In the genomic region with DNA sequence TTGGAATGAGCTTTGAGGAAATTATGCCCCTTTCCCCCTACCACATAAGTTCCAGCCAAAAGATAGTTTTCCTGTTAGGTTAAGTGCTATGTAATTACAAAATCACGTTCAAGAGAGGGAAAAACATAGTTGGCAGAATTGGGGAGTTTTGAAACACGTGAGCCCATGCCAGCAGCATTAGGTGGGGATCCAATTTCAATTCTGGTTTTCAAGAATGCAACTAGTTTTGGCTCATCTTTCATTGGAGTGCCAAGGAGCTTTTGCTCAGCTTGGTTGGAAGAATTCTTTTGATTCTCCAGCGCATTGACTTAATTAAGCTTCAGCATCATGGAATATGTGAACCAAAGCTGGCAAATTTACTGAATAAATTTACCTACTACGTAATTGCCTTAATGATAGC, we compare ENCODE assay signal across 25 cellular contexts.
DNase-seq lines count a peak whose midpoint lies in the region; ATAC-seq and TF ChIP-seq lines count a peak whose summit lies in the region.
"Had no signal": no experiment of that assay in that cellular context is flagged by ENCODE, and none has a peak within 500 bp of the region (broad histone marks: within the 10 kb centered on the region; RNA-seq: fewer than 3 reads in every experiment).

No MANE protein-coding gene starts in this region.

- H3K27me3 Mint-ChIP-seq in activated T-cell treated with anti-CD3 and anti-CD28 coated beads, Interleukin-2, amount 50 U/mL, for 72 hours (ENCODE audit: low read depth): no peaks in the 10 kb centered on the region
- H3K27me3 Mint-ChIP-seq: B cell had no signal

- no peaks in the 10 kb centered on the region for H3K36me3 ChIP-seq in breast epithelium
- H3K36me3 ChIP-seq: upper lobe of right lung had no signal

- TF ChIP-seq POLR2A in breast epithelium (IDR thresholded peaks at IDR 0.05): no peak

- no peak overlapping the region for H3K27ac Mint-ChIP-seq in activated T-cell treated with anti-CD3 and anti-CD28 coated beads, Interleukin-2, amount 50 U/mL, for 72 hours
- H3K27ac Mint-ChIP-seq: activated naive CD4-positive, alpha-beta T cell treated with anti-CD3 and anti-CD28 coated beads, Interleukin-2, amount 50 U/mL, for 24 hours; activated T-helper 17 cell treated with anti-CD3 and anti-CD28 coated beads, Interleukin-2, amount 50 U/mL, for 72 hours; B cell; CD8-positive, alpha-beta memory T cell; T-cell had no signal

- intact Hi-C loops in breast epithelium (cut with DNase I; ENCODE audit: low total_unique reads): no loop called here

- H3K4me3 Mint-ChIP-seq in activated T-cell treated with anti-CD3 and anti-CD28 coated beads, Interleukin-2, amount 50 U/mL, for 72 hours: no peak overlapping the region
- H3K4me3 Mint-ChIP-seq: activated naive CD4-positive, alpha-beta T cell treated with anti-CD3 and anti-CD28 coated beads, Interleukin-2, amount 50 U/mL, for 24 hours; activated T-helper 17 cell treated with anti-CD3 and anti-CD28 coated beads, Interleukin-2, amount 50 U/mL, for 72 hours; B cell; CD8-positive, alpha-beta memory T cell; T-cell had no signal

- H3K4me1 ChIP-seq in breast epithelium: no peaks in the 10 kb centered on the region
- H3K4me1 ChIP-seq: upper lobe of right lung had no signal

- ATAC-seq in activated T-cell treated with anti-CD3 and anti-CD28 coated beads, Interleukin-2, amount 50 U/mL, for 72 hours (replicated peaks in 1 of 2): no peak
- ATAC-seq in GM18502 (IDR thresholded peaks at IDR 0.05; ENCODE audit: poor library complexity, unreplicated experiment): no peak
- no peak for ATAC-seq in HG03135 (IDR thresholded peaks at IDR 0.05; ENCODE audit: unreplicated experiment)
- ATAC-seq: activated T-helper 17 cell treated with anti-CD3 and anti-CD28 coated beads, Interleukin-2, amount 50 U/mL, for 72 hours; T-cell; upper lobe of right lung had no signal

- H3K27me3 ChIP-seq in breast epithelium: no peaks in the 10 kb centered on the region
- H3K27me3 ChIP-seq: upper lobe of right lung had no signal

- no peaks in the 10 kb centered on the region for H3K9me3 Mint-ChIP-seq in activated T-cell treated with anti-CD3 and anti-CD28 coated beads, Interleukin-2, amount 50 U/mL, for 72 hours
- H3K9me3 Mint-ChIP-seq: activated naive CD4-positive, alpha-beta T cell treated with anti-CD3 and anti-CD28 coated beads, Interleukin-2, amount 50 U/mL, for 24 hours; activated T-helper 17 cell treated with anti-CD3 and anti-CD28 coated beads, Interleukin-2, amount 50 U/mL, for 72 hours; CD8-positive, alpha-beta memory T cell; T-cell had no signal

- no peaks in the 10 kb centered on the region for H3K4me1 Mint-ChIP-seq in activated T-cell treated with anti-CD3 and anti-CD28 coated beads, Interleukin-2, amount 50 U/mL, for 72 hours (ENCODE audit: low read depth)
- H3K4me1 Mint-ChIP-seq: activated naive CD4-positive, alpha-beta T cell treated with anti-CD3 and anti-CD28 coated beads, Interleukin-2, amount 50 U/mL, for 24 hours; activated T-helper 17 cell treated with anti-CD3 and anti-CD28 coated beads, Interleukin-2, amount 50 U/mL, for 72 hours; B cell; CD8-positive, alpha-beta memory T cell; T-cell had no signal

- TF ChIP-seq CTCF in breast epithelium (IDR thresholded peaks at IDR 0.05): no peak

- H3K36me3 Mint-ChIP-seq in activated T-cell treated with anti-CD3 and anti-CD28 coated beads, Interleukin-2, amount 50 U/mL, for 72 hours (ENCODE audit: insufficient read depth in 2 of 2): no peaks in the 10 kb centered on the region
- H3K36me3 Mint-ChIP-seq: activated naive CD4-positive, alpha-beta T cell treated with anti-CD3 and anti-CD28 coated beads, Interleukin-2, amount 50 U/mL, for 24 hours; CD8-positive, alpha-beta memory T cell; T-cell had no signal

- H3K27ac ChIP-seq in breast epithelium: peak overlapping the region; percentile 25 to 32
- H3K27ac ChIP-seq: GM23248, upper lobe of right lung had no signal

- no peak overlapping the region for H3K4me3 ChIP-seq in breast epithelium
- H3K4me3 ChIP-seq: GM23248, upper lobe of right lung had no signal

- no peaks in the 10 kb centered on the region for H3K9me3 ChIP-seq in breast epithelium
- H3K9me3 ChIP-seq: upper lobe of right lung had no signal

- DNase-seq in NCI-H2227 treated with DMSO at 0.1 percent for 48 hours (lab: John Stamatoyannopoulos, UW) (peak; percentile 1), NCI-H2227 (lab: John Stamatoyannopoulos, UW; ENCODE audit: unreplicated experiment) (no peak), NCI-H1105 treated with DMSO at 0.1 percent for 48 hours (lab: John Stamatoyannopoulos, UW) (peak; percentile 21), breast epithelium (ENCODE audit: low spot score in 2 of 2) (peak in 1 of 2 donors; percentile 47), myocyte (ENCODE audit: low read depth) (peak; percentile 67)
- DNase-seq in activated T-cell treated with anti-CD3 and anti-CD28 coated beads, Interleukin-2, amount 50 U/mL, for 72 hours: no peak
- DNase-seq: 8988T; activated CD4-positive, alpha-beta T cell treated with anti-CD3 and anti-CD28 coated beads, Interleukin-2, amount 50 U/mL, for 4 hours; activated CD4-positive, CD25-positive, alpha-beta regulatory T cell; aorta; CD8-positive, alpha-beta memory T cell; cerebellar nuclear complex; DMS53; GM23248; Karpas-422; NCI-H187; stimulated activated CD4-positive, alpha-beta T cell treated with anti-CD3 and anti-CD28 coated beads, Interleukin-1b, Interleukin-23, amount 100 ng/mL, for 48 hours; substantia nigra; T-cell; upper lobe of right lung had no signal

Comparison
In these comparisons a context has a peak if more than half of its experiments do, and no peak if none do; other contexts are left out.
1. DNase-seq: peak in NCI-H2227 treated with DMSO at 0.1 percent for 48 hours (single experiment), NCI-H1105 treated with DMSO at 0.1 percent for 48 hours (single experiment) and myocyte (single experiment); none in NCI-H2227 (single experiment) and activated T-cell treated with anti-CD3 and anti-CD28 coated beads, Interleukin-2, amount 50 U/mL, for 72 hours (0 of 2).